14 cellular contexts compared by ENCODE assay signal in the genomic region with DNA sequence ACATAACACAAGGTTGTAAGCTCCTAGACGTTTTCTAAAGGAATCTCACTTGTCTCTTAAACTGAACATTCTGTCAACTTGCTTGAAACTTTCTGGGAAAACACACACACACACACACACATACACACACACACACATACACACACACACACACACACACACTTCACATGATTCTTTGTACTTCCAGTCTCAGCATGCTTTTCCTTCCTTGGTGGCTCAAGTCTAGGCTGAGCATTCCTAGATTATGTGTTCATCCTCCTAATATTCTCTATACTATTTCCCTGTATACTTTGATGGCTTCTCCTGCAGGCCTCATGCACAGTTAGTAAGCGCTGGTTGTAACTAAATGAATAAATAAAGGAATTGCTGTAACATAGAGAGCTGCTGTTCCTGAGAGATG.
DNase-seq lines count a peak whose midpoint lies in the region; ATAC-seq and TF ChIP-seq lines count a peak whose summit lies in the region.
"Had no signal": no experiment of that assay in that cellular context is flagged by ENCODE, and none has a peak within 500 bp of the region (broad histone marks: within the 10 kb centered on the region; RNA-seq: fewer than 3 reads in every experiment).

No MANE protein-coding gene starts in this region.

- H3K9me2 ChIP-seq in GM23248 (ENCODE audit: insufficient read depth): no peaks in the 10 kb centered on the region

- CTCF ChIA-PET in AG04449 (lab: Yijun Ruan, JAX): no interaction called here

- H3F3A ChIP-seq in GM23248 (ENCODE audit: insufficient read depth): no peaks in the 10 kb centered on the region

- intact Hi-C loops in activated T-helper 1 cell treated with anti-CD3 and anti-CD28 coated beads, Interleukin-12 subunit alpha, Interleukin-12 subunit beta, Interleukin-2, Interleukin-4 antibody, amounts not matched to agents 30 ng/mL and 10 ng/mL and 1 ng/mL, durations not matched to agents 14 hours and 24 hours and 36 hours (cut with micrococcal nuclease): no loop called here

- H3K27ac ChIP-seq in GM23248: no peak overlapping the region
- H3K27ac ChIP-seq: SJSA1, stomach had no signal

- no peak for TF ChIP-seq CTCF in AG04449 (IDR thresholded peaks at IDR 0.05; ENCODE audit: insufficient read depth, low read length, missing control alignments)

- H3K4me1 Mint-ChIP-seq in activated T-helper 1 cell treated with anti-CD3 and anti-CD28 coated beads, Interleukin-12 subunit alpha, Interleukin-12 subunit beta, Interleukin-2, Interleukin-4 antibody, amounts not matched to agents 30 ng/mL and 10 ng/mL and 1 ng/mL, durations not matched to agents 14 hours and 24 hours and 36 hours (ENCODE audit: low read depth): peaks cover 59% of the 10 kb centered on the region
- H3K4me1 Mint-ChIP-seq in immature natural killer cell: peaks cover 32 to 73% of the 10 kb centered on the region in 2 donors

- H3K27me3 ChIP-seq in GM23248 (replicated peaks; ENCODE audit: insufficient read depth): no peaks in the 10 kb centered on the region
- H3K27me3 ChIP-seq: SJSA1, stomach had no signal

- 34 to 43% methylated on average over 2 of the region's 2 CpGs for WGBS in GM23248 (ENCODE audit: low coverage in 1 of 2, low lambda C conversion rate in 2 of 2, missing lambda C conversion rate in 2 of 2), 2 experiments

- ATAC-seq in GM21381 (IDR thresholded peaks at IDR 0.05; ENCODE audit: unreplicated experiment): no peak
- no peak for ATAC-seq in GM21367 (IDR thresholded peaks at IDR 0.05; ENCODE audit: unreplicated experiment)

- no peak overlapping the region for H3K27ac Mint-ChIP-seq in activated T-helper 1 cell treated with anti-CD3 and anti-CD28 coated beads, Interleukin-12 subunit alpha, Interleukin-12 subunit beta, Interleukin-2, Interleukin-4 antibody, amounts not matched to agents 30 ng/mL and 10 ng/mL and 1 ng/mL, durations not matched to agents 14 hours and 24 hours and 36 hours
- H3K27ac Mint-ChIP-seq in immature natural killer cell: peak overlapping the region in 1 of 6 donors; percentile 57

- H2AFZ ChIP-seq in GM23248: peak overlapping the region; percentile 52; the same call in 1 of the 2 replicates

- no peaks in the 10 kb centered on the region for H3K4me1 ChIP-seq in GM23248 (ENCODE audit: insufficient read depth)
- H3K4me1 ChIP-seq: SJSA1, stomach had no signal

- H3K9me3 Mint-ChIP-seq in activated T-helper 1 cell treated with anti-CD3 and anti-CD28 coated beads, Interleukin-12 subunit alpha, Interleukin-12 subunit beta, Interleukin-2, Interleukin-4 antibody, amounts not matched to agents 30 ng/mL and 10 ng/mL and 1 ng/mL, durations not matched to agents 14 hours and 24 hours and 36 hours: peaks cover 13% of the 10 kb centered on the region
- H3K9me3 Mint-ChIP-seq in immature natural killer cell: no peaks in the 10 kb centered on the region

- H3K36me3 Mint-ChIP-seq in activated T-helper 1 cell treated with anti-CD3 and anti-CD28 coated beads, Interleukin-12 subunit alpha, Interleukin-12 subunit beta, Interleukin-2, Interleukin-4 antibody, amounts not matched to agents 30 ng/mL and 10 ng/mL and 1 ng/mL, durations not matched to agents 14 hours and 24 hours and 36 hours (ENCODE audit: low read depth): peaks cover 16% of the 10 kb centered on the region
- H3K36me3 Mint-ChIP-seq in immature natural killer cell: peaks cover 3 to 9% (median 3%) of the 10 kb centered on the region in 3 donors

- DNase-seq in AG04449 (ENCODE audit: low read depth, low spot score) (peak; percentile 42), GM23248 (peak; percentile 21), immature natural killer cell (no peak), Ammon's horn (ENCODE audit: low spot score) (no peak), UCSD-AML1 (lab: John Stamatoyannopoulos, UW; ENCODE audit: unreplicated experiment) (no peak)
- DNase-seq in activated T-helper 1 cell treated with anti-CD3 and anti-CD28 coated beads, Interleukin-12 subunit alpha, Interleukin-12 subunit beta, Interleukin-2, Interleukin-4 antibody, amounts not matched to agents 30 ng/mL and 10 ng/mL and 1 ng/mL, durations not matched to agents 14 hours and 24 hours and 36 hours (ENCODE audit: low spot score): no peak
- DNase-seq: activated CD8-positive, alpha-beta memory T cell treated with anti-CD3 and anti-CD28 coated beads for 24 hours; activated effector memory CD4-positive, alpha-beta T cell treated with anti-CD3 and anti-CD28 coated beads, Interleukin-2, amount 50 U/mL, for 16 hours; NCI-H1436; stimulated activated CD4-positive, alpha-beta T cell treated with anti-CD3 and anti-CD28 coated beads, Interleukin-15, amount 100 ng/mL, for 24 hours; stomach had no signal

- no peaks in the 10 kb centered on the region for H4K20me1 ChIP-seq in GM23248 (ENCODE audit: insufficient read depth)

- H3K4me3 Mint-ChIP-seq in activated T-helper 1 cell treated with anti-CD3 and anti-CD28 coated beads, Interleukin-12 subunit alpha, Interleukin-12 subunit beta, Interleukin-2, Interleukin-4 antibody, amounts not matched to agents 30 ng/mL and 10 ng/mL and 1 ng/mL, durations not matched to agents 14 hours and 24 hours and 36 hours: peak overlapping the region; percentile 9
- H3K4me3 Mint-ChIP-seq in immature natural killer cell: peak overlapping the region; percentile 8 to 77 (median 72)

- no peaks in the 10 kb centered on the region for H3K27me3 Mint-ChIP-seq in activated T-helper 1 cell treated with anti-CD3 and anti-CD28 coated beads, Interleukin-12 subunit alpha, Interleukin-12 subunit beta, Interleukin-2, Interleukin-4 antibody, amounts not matched to agents 30 ng/mL and 10 ng/mL and 1 ng/mL, durations not matched to agents 14 hours and 24 hours and 36 hours (ENCODE audit: insufficient read depth)
- H3K27me3 Mint-ChIP-seq in immature natural killer cell (ENCODE audit: low read depth in 3 of 3): peaks cover 2 to 4% (median 2%) of the 10 kb centered on the region in 3 donors

- in situ Hi-C loops in GM23248 (cut with MboI): no loop called here

- H3K9me3 ChIP-seq in GM23248 (ENCODE audit: low read depth): no peaks in the 10 kb centered on the region
- H3K9me3 ChIP-seq: SJSA1, stomach had no signal

- no peak overlapping the region for H3K4me3 ChIP-seq in AG04449 (ENCODE audit: low read depth, low read length)
- H3K4me3 ChIP-seq in GM23248: no peak overlapping the region
- H3K4me3 ChIP-seq: SJSA1, stomach had no signal

- no peaks in the 10 kb centered on the region for H3K36me3 ChIP-seq in GM23248 (ENCODE audit: low read depth)
- H3K36me3 ChIP-seq: SJSA1, stomach had no signal

- no peak overlapping the region for H3K9ac ChIP-seq in GM23248

- H3K4me2 ChIP-seq in GM23248 (ENCODE audit: unreplicated experiment): no peak overlapping the region

- POLR2A ChIA-PET in AG04449 (lab: Yijun Ruan, JAX): no interaction called here

- H3K79me2 ChIP-seq in GM23248 (ENCODE audit: insufficient read depth): no peaks in the 10 kb centered on the region

Comparison
In these comparisons a context has a peak if more than half of its experiments do, and no peak if none do; other contexts are left out.
1. DNase-seq: peak in AG04449 (single experiment) and GM23248 (single experiment); none in activated T-helper 1 cell treated with anti-CD3 and anti-CD28 coated beads, Interleukin-12 subunit alpha, Interleukin-12 subunit beta, Interleukin-2, Interleukin-4 antibody, amounts not matched to agents 30 ng/mL and 10 ng/mL and 1 ng/mL, durations not matched to agents 14 hours and 24 hours and 36 hours (single experiment), immature natural killer cell (0 of 3), Ammon's horn (single experiment) and UCSD-AML1 (single experiment).